Comparison of ENCODE assay signal across 1 cellular context in genomic region chr12:646303-647038, GRCh38.
TF ChIP-seq lines count a peak whose summit lies in the region.

No MANE protein-coding gene starts in this region.

TF ChIP-seq in endothelial cell of umbilical vein, 7 proteins besides CTCF, POLR2A, EP300 and RAD21:
- no peak for TF ChIP-seq MYC (IDR thresholded peaks at IDR 0.05; ENCODE audit: low read depth, low read length)
- TF ChIP-seq POLR2AphosphoS5 (IDR thresholded peaks at IDR 0.05; ENCODE audit: insufficient read depth, low read depth, low read length) = no peak
- no peak for TF ChIP-seq MAX (IDR thresholded peaks at IDR 0.05; ENCODE audit: insufficient read depth, insufficient read length)
- TF ChIP-seq EZH2 (IDR thresholded peaks at IDR 0.05; ENCODE audit: borderline replicate concordance, low read depth, low read length, severe bottlenecking) = no peak
- TF ChIP-seq FOS (IDR thresholded peaks at IDR 0.05; ENCODE audit: borderline replicate concordance, insufficient read depth, low read length) = no peak
- TF ChIP-seq JUN (IDR thresholded peaks at IDR 0.05; ENCODE audit: borderline replicate concordance, insufficient read depth, insufficient read length, low read depth) = no peak
- TF ChIP-seq GATA2 (IDR thresholded peaks at IDR 0.05; ENCODE audit: insufficient read depth, insufficient read length, low read depth, low read length) = no peak
